ENCODE assay signal across 18 cellular contexts in the genomic region with DNA sequence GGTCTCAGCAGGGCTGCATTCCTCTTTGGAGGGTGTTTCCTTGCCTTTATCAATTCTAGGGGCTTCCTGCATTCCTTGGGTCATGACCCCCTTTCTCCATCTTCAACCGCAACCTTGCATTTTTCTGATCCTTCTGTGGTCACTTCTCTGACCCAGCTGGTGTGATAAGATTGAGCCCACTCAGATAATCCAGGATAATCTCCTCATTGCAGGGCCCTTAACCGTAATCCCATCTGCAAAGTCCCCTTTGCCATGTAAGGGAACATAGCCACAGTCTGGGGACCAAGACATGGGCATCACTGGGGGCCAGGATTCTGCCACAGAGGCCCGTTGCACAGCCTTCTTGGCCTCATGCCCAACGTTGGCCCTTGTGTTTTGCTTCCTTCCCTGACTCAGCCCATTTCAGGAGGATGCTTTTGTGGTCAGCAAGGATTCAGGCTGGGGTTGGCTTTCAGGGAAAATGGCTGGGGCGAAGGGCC. TPM values are rescaled to one million over a fixed set of nuclear protein-coding genes. Genes with fewer than 3 reads are reported as not detected.
DNase-seq lines count a peak whose midpoint lies in the region; ATAC-seq and TF ChIP-seq lines count a peak whose summit lies in the region.
"Had no signal": no experiment of that assay in that cellular context is flagged by ENCODE, and none has a peak within 500 bp of the region (broad histone marks: within the 10 kb centered on the region; RNA-seq: fewer than 3 reads in every experiment).

No MANE protein-coding gene starts in this region.

- no peaks in the 10 kb centered on the region for H4K20me1 ChIP-seq in KMS-11 (ENCODE audit: insufficient read depth)

- H3K27ac Mint-ChIP-seq in CD4-positive, alpha-beta T cell = peak overlapping the region; percentile 90
- H3K27ac Mint-ChIP-seq in activated CD8-positive, alpha-beta T cell treated with anti-CD3 and anti-CD28 coated beads for 36 hours = no peak overlapping the region
- H3K27ac Mint-ChIP-seq: activated CD4-positive, alpha-beta T cell treated with anti-CD3 and anti-CD28 coated beads for 36 hours; endodermal cell; nephron progenitor cell; stimulated activated naive CD8-positive, alpha-beta T cell treated with anti-CD3 and anti-CD28 coated beads, Interleukin-15, amount 100 ng/mL, for 72 hours had no signal

- H3K36me3 Mint-ChIP-seq in CD4-positive, alpha-beta T cell (ENCODE audit: low read depth) = peaks cover 40% of the 10 kb centered on the region
- peaks cover 12% of the 10 kb centered on the region for H3K36me3 Mint-ChIP-seq in activated CD8-positive, alpha-beta T cell treated with anti-CD3 and anti-CD28 coated beads for 36 hours (ENCODE audit: low read depth)

- H3K4me3 ChIP-seq in KMS-11 (IDR thresholded peaks at IDR 0.05; ENCODE audit: insufficient read depth, low read depth, low read length) (no peak overlapping the region), upper lobe of right lung (no peak overlapping the region)
- H3K4me3 ChIP-seq: heart left ventricle had no signal

- H3K27ac ChIP-seq in CD4-positive, alpha-beta T cell (ENCODE audit: low read depth, low read length) = peak overlapping the region; percentile 19
- H3K27ac ChIP-seq in KMS-11 = no peak overlapping the region
- H3K27ac ChIP-seq in upper lobe of right lung = no peak overlapping the region
- H3K27ac ChIP-seq: C4-2B had no signal

- ATAC-seq in CD4-positive, alpha-beta T cell (ENCODE audit: poor library complexity) = no peak
- ATAC-seq in upper lobe of right lung = no peak
- ATAC-seq in activated CD8-positive, alpha-beta T cell treated with anti-CD3 and anti-CD28 coated beads for 36 hours = no peak
- ATAC-seq: activated CD4-positive, alpha-beta T cell treated with anti-CD3 and anti-CD28 coated beads for 36 hours; activated T-cell treated with anti-CD3 and anti-CD28 coated beads, Interleukin-2, amount 50 U/mL, for 4 hours; heart left ventricle; right cardiac atrium; stimulated activated naive CD8-positive, alpha-beta T cell treated with anti-CD3 and anti-CD28 coated beads, Interleukin-15, amount 100 ng/mL, for 72 hours had no signal

- no peaks in the 10 kb centered on the region for H3K27me3 ChIP-seq in CD4-positive, alpha-beta T cell (ENCODE audit: control insufficient read depth, insufficient read depth, low read length)
- no peaks in the 10 kb centered on the region for H3K27me3 ChIP-seq in KMS-11 (ENCODE audit: insufficient read depth, low read depth)
- H3K27me3 ChIP-seq in upper lobe of right lung = no peaks in the 10 kb centered on the region
- H3K27me3 ChIP-seq: heart left ventricle had no signal

- H3K4me3 Mint-ChIP-seq in CD4-positive, alpha-beta T cell = no peak overlapping the region
- H3K4me3 Mint-ChIP-seq in activated CD8-positive, alpha-beta T cell treated with anti-CD3 and anti-CD28 coated beads for 36 hours = no peak overlapping the region
- H3K4me3 Mint-ChIP-seq: activated CD4-positive, alpha-beta T cell treated with anti-CD3 and anti-CD28 coated beads for 36 hours; activated T-cell treated with anti-CD3 and anti-CD28 coated beads, Interleukin-2, amount 50 U/mL, for 4 hours; endodermal cell; nephron progenitor cell; stimulated activated naive CD8-positive, alpha-beta T cell treated with anti-CD3 and anti-CD28 coated beads, Interleukin-15, amount 100 ng/mL, for 72 hours had no signal

- H3K79me2 ChIP-seq in KMS-11 (ENCODE audit: insufficient read depth, low read depth) = no peaks in the 10 kb centered on the region

- peak overlapping the region; percentile 1 for H3K4me2 ChIP-seq in KMS-11

- H3K27me3 Mint-ChIP-seq in CD4-positive, alpha-beta T cell = no peaks in the 10 kb centered on the region
- no peaks in the 10 kb centered on the region for H3K27me3 Mint-ChIP-seq in activated CD8-positive, alpha-beta T cell treated with anti-CD3 and anti-CD28 coated beads for 36 hours
- H3K27me3 Mint-ChIP-seq: activated CD4-positive, alpha-beta T cell treated with anti-CD3 and anti-CD28 coated beads for 36 hours; stimulated activated naive CD8-positive, alpha-beta T cell treated with anti-CD3 and anti-CD28 coated beads, Interleukin-15, amount 100 ng/mL, for 72 hours had no signal

- intact Hi-C loops in CD4-positive, alpha-beta T cell (cut with DNase I, micrococcal nuclease) = loop anchor here (2.0 to 5.0 kb wide), 3 partner anchors 31 to 247 kb away; partner anchors contain the start of genes IL10 (in 1 of the 2) and IL19 (in 1 of the 2)
- intact Hi-C loops in upper lobe of right lung (cut with DNase I) = no loop called here
- intact Hi-C loops in activated CD8-positive, alpha-beta T cell treated with anti-CD3 and anti-CD28 coated beads for 36 hours (cut with micrococcal nuclease) = loop anchor here (5.0 kb wide), 2 partner anchors 52 to 177 kb away; no protein-coding TSS in a partner anchor

- POLR2A ChIA-PET in CD4-positive, alpha-beta T cell (lab: Charles Lee) = interaction anchor here (0.6 to 4.4 kb wide), 19 partner anchors 9 to 307 kb away, joined by 3 to 91 read pairs (median 5); partner anchors contain the start of genes FCMR and IL19
- POLR2A ChIA-PET in activated CD8-positive, alpha-beta T cell treated with anti-CD3 and anti-CD28 coated beads for 36 hours (lab: Charles Lee) = interaction anchor here (0.7 to 2.8 kb wide), 6 partner anchors 9 to 177 kb away, joined by 3 to 19 read pairs (median 4); no protein-coding TSS in a partner anchor

- H3K36me3 ChIP-seq in KMS-11 (ENCODE audit: insufficient read depth) (no peaks in the 10 kb centered on the region), upper lobe of right lung (peaks cover 38% of the 10 kb centered on the region)

- H3K4me1 ChIP-seq in KMS-11 (ENCODE audit: low read depth, poor library complexity, severe bottlenecking) = peaks cover 65% of the 10 kb centered on the region
- H3K4me1 ChIP-seq in upper lobe of right lung = peaks cover 13% of the 10 kb centered on the region

- peaks cover 63% of the 10 kb centered on the region for H3K4me1 Mint-ChIP-seq in CD4-positive, alpha-beta T cell (ENCODE audit: low read depth)
- peaks cover 66% of the 10 kb centered on the region for H3K4me1 Mint-ChIP-seq in activated CD8-positive, alpha-beta T cell treated with anti-CD3 and anti-CD28 coated beads for 36 hours (ENCODE audit: low read depth)

- no peaks in the 10 kb centered on the region for H3K9me3 ChIP-seq in CD4-positive, alpha-beta T cell (ENCODE audit: control insufficient read depth, low read length)
- H3K9me3 ChIP-seq in upper lobe of right lung = no peaks in the 10 kb centered on the region
- H3K9me3 ChIP-seq: heart left ventricle had no signal

- no peak for DNase-seq in CD4-positive, alpha-beta T cell
- DNase-seq in astrocyte of the hippocampus (ENCODE audit: low read depth, low spot score) = peak; percentile 63
- DNase-seq in iris pigment epithelial cell (ENCODE audit: low read depth) = peak; percentile 51
- DNase-seq in DMS 273 treated with DMSO at 0.1 percent for 48 hours (lab: John Stamatoyannopoulos, UW) = no peak
- DNase-seq in upper lobe of right lung = no peak
- no peak for DNase-seq in activated CD8-positive, alpha-beta T cell treated with anti-CD3 and anti-CD28 coated beads for 36 hours
- DNase-seq in NK-92 treated with Interleukin-12 subunit alpha and Interleukin-12 subunit beta, amount 100 ng/mL, for 24 hours (lab: John Stamatoyannopoulos, UW) = no peak
- DNase-seq: activated CD4-positive, alpha-beta T cell treated with anti-CD3 and anti-CD28 coated beads for 36 hours; activated T-cell treated with anti-CD3 and anti-CD28 coated beads, Interleukin-2, amount 50 U/mL, for 4 hours; endodermal cell; heart left ventricle; nephron progenitor cell; stimulated activated naive CD8-positive, alpha-beta T cell treated with anti-CD3 and anti-CD28 coated beads, Interleukin-15, amount 100 ng/mL, for 72 hours; SW 1271 had no signal

- no peak overlapping the region for H3K9ac ChIP-seq in KMS-11

- CTCF ChIA-PET in CD4-positive, alpha-beta T cell (lab: Charles Lee) = interaction anchor here (0.9 to 6.7 kb wide), 18 partner anchors 10 to 244 kb away, joined by 3 to 139 read pairs (median 6); partner anchors contain the start of genes EIF2D, IL19 and IL20
- CTCF ChIA-PET in activated CD8-positive, alpha-beta T cell treated with anti-CD3 and anti-CD28 coated beads for 36 hours (lab: Charles Lee) = interaction anchor here (0.8 to 17.0 kb wide), 43 partner anchors 9 to 340 kb away, joined by 3 to 628 read pairs (median 9); partner anchors contain the start of genes DYRK3, EIF2D, FCMR and IKBKE

- H2AFZ ChIP-seq in KMS-11 (ENCODE audit: low read depth) = no peak overlapping the region

- H3K9me3 Mint-ChIP-seq in CD4-positive, alpha-beta T cell = no peaks in the 10 kb centered on the region
- H3K9me3 Mint-ChIP-seq in activated CD8-positive, alpha-beta T cell treated with anti-CD3 and anti-CD28 coated beads for 36 hours = no peaks in the 10 kb centered on the region
- H3K9me3 Mint-ChIP-seq: activated T-cell treated with anti-CD3 and anti-CD28 coated beads, Interleukin-2, amount 50 U/mL, for 4 hours; endodermal cell; nephron progenitor cell; stimulated activated naive CD8-positive, alpha-beta T cell treated with anti-CD3 and anti-CD28 coated beads, Interleukin-15, amount 100 ng/mL, for 72 hours had no signal

- TF ChIP-seq CTCF in CD4-positive, alpha-beta T cell (IDR thresholded peaks at IDR 0.05) = no peak
- TF ChIP-seq CTCF in KMS-11 (conservative IDR thresholded peaks at IDR 0.05; ENCODE audit: low read depth, low read length) (no peak), upper lobe of right lung (IDR thresholded peaks at IDR 0.05) (no peak)
- TF ChIP-seq CTCF in activated CD8-positive, alpha-beta T cell treated with anti-CD3 and anti-CD28 coated beads for 36 hours (IDR thresholded peaks at IDR 0.05) = no peak

RNA-seq across cellular contexts. Expression of gene IL19, which starts 35.0 kb away (rescaled TPM):
- total RNA-seq in CD4-positive, alpha-beta T cell = not detected
- not detected for total RNA-seq in upper lobe of right lung
- not detected for total RNA-seq in activated CD8-positive, alpha-beta T cell treated with anti-CD3 and anti-CD28 coated beads for 36 hours
- total RNA-seq: activated CD4-positive, alpha-beta T cell treated with anti-CD3 and anti-CD28 coated beads for 36 hours; endodermal cell; H4; heart left ventricle; right cardiac atrium had no signal

RNA-seq across cellular contexts. Expression of gene IL10, which starts 36.7 kb away (rescaled TPM):
- total RNA-seq in CD4-positive, alpha-beta T cell = under 1 TPM; 0.27 to 0.87 TPM
- 0.67 TPM for total RNA-seq in upper lobe of right lung
- under 1 TPM in 1 of 2 experiments, not detected in 1; 0.32 TPM for total RNA-seq in activated CD8-positive, alpha-beta T cell treated with anti-CD3 and anti-CD28 coated beads for 36 hours
- total RNA-seq: endodermal cell, H4 had no signal

RNA-seq across cellular contexts. Expression of gene MAPKAPK2, which starts 50.9 kb away (rescaled TPM):
- 100 to 1,000 TPM; 157 to 166 TPM for total RNA-seq in CD4-positive, alpha-beta T cell
- total RNA-seq in upper lobe of right lung = 92.3 TPM
- 10 to 100 TPM; 50.4 to 51.4 TPM for total RNA-seq in activated CD8-positive, alpha-beta T cell treated with anti-CD3 and anti-CD28 coated beads for 36 hours

Comparison
In these comparisons a context has a peak if more than half of its experiments do, and no peak if none do; other contexts are left out.
1. DNase-seq: peak in astrocyte of the hippocampus (single experiment) and iris pigment epithelial cell (single experiment); none in CD4-positive, alpha-beta T cell (0 of 10), DMS 273 treated with DMSO at 0.1 percent for 48 hours (single experiment), upper lobe of right lung (single experiment), activated CD8-positive, alpha-beta T cell treated with anti-CD3 and anti-CD28 coated beads for 36 hours (single experiment) and NK-92 treated with Interleukin-12 subunit alpha and Interleukin-12 subunit beta, amount 100 ng/mL, for 24 hours (single experiment).